Comparison of ENCODE assay signal across 28 cellular contexts in the genomic region with DNA sequence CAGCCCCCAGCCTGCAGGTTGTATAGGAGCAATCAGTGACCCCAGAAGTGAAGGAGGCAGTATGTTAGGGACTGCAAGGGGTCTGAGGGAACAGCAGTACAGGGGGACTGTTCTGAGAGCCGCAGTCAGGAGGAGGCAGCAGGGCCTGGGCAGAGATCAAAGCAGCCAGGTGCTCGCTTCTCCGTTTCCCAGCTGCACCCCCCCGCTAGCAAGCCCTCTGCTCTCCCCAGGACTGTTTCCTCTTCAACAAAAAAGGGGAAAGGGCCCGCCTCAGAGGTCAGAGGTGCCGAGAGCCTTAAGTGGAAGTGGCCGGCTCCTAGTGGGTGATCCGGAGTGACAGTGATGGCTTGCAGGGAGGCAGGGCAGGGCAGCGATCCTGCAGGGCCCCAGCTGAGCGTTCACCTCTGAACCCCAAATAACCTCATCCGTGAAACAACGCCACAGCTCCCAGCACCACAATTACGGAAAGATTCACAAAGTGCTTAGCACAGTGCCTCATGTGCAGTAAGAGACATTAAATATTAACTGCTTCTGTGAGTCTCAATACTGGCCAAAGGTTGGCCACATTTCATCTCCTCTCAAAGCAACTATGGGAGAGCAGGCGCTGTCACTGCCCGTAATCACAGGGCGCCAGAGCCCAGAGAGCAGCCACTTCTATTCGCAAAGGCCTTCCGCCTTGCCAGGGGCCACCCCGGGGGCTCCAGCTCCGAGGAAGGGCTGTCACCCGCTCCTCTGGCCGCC. TPM values are rescaled to one million over a fixed set of nuclear protein-coding genes. Genes with fewer than 3 reads are reported as not detected.
A peak's percentile ranks its signal among the peaks of the same experiment; 100 is the strongest.
DNase-seq lines count a peak whose midpoint lies in the region; ATAC-seq and TF ChIP-seq lines count a peak whose summit lies in the region.
"Had no signal": no experiment of that assay in that cellular context is flagged by ENCODE, and none has a peak within 500 bp of the region (broad histone marks: within the 10 kb centered on the region; RNA-seq: fewer than 3 reads in every experiment).

No MANE protein-coding gene starts in this region.

- peaks cover 8% of the 10 kb centered on the region; the same call in 1 of the 2 replicates for H4K20me1 ChIP-seq in SU-DHL-6 (ENCODE audit: low read depth, low read length)

- no peaks in the 10 kb centered on the region for H3K27me3 Mint-ChIP-seq in naive thymus-derived CD4-positive, alpha-beta T cell
- H3K27me3 Mint-ChIP-seq: activated CD4-positive, alpha-beta T cell treated with anti-CD3 and anti-CD28 coated beads for 36 hours; activated T-cell treated with anti-CD3 and anti-CD28 coated beads, Interleukin-2, amount 50 U/mL, for 24 hours had no signal

- H3K4me1 Mint-ChIP-seq in naive thymus-derived CD4-positive, alpha-beta T cell = peaks cover 10 to 36% (median 26%) of the 10 kb centered on the region in 7 donors
- H3K4me1 Mint-ChIP-seq: neural crest cell had no signal

- H3K4me1 ChIP-seq in heart right ventricle = no peaks in the 10 kb centered on the region
- peaks cover 0 to 6% of the 10 kb centered on the region in 2 donors for H3K4me1 ChIP-seq in naive thymus-derived CD4-positive, alpha-beta T cell (ENCODE audit: control insufficient read depth in 2 of 2, insufficient read depth in 2 of 2, low read length in 2 of 2)
- peaks cover 0 to 3% (median under 1%) of the 10 kb centered on the region in 4 donors for H3K4me1 ChIP-seq in upper lobe of left lung
- H3K4me1 ChIP-seq: BE2C, body of pancreas, sigmoid colon, testis had no signal

- peaks cover 22% of the 10 kb centered on the region for H3F3A ChIP-seq in SU-DHL-6 (ENCODE audit: insufficient read depth)

- no peak overlapping the region for H2AFZ ChIP-seq in SU-DHL-6 (ENCODE audit: low read depth, low read length, severe bottlenecking)

- H3K9me3 Mint-ChIP-seq in naive thymus-derived CD4-positive, alpha-beta T cell = no peaks in the 10 kb centered on the region
- H3K9me3 Mint-ChIP-seq: activated T-cell treated with anti-CD3 and anti-CD28 coated beads, Interleukin-2, amount 50 U/mL, for 24 hours; neural crest cell had no signal

- peaks cover 3 to 46% (median 17%) of the 10 kb centered on the region in 5 donors for H3K36me3 Mint-ChIP-seq in naive thymus-derived CD4-positive, alpha-beta T cell

- peak overlapping the region in 5 of 9 donors; percentile 54 to 82 (median 78) for H3K27ac Mint-ChIP-seq in naive thymus-derived CD4-positive, alpha-beta T cell

- H3K9me2 ChIP-seq in SU-DHL-6 (replicated peaks; ENCODE audit: insufficient read depth, low read length) = no peaks in the 10 kb centered on the region

- WGBS in heart right ventricle, 2 donors = 84 to 88% methylated on average over 22 of the region's 22 CpGs
- 86 to 96% methylated on average over 18 to 22 of the region's 22 CpGs for WGBS in upper lobe of left lung, 2 donors

- peaks cover 4 to 89% (median 69%) of the 10 kb centered on the region in 9 donors for H3K36me3 ChIP-seq in heart right ventricle
- H3K36me3 ChIP-seq in SU-DHL-6 (ENCODE audit: low read length) = peaks cover 20% of the 10 kb centered on the region
- peaks cover 16 to 96% (median 44%) of the 10 kb centered on the region in 3 experiments for H3K36me3 ChIP-seq in naive thymus-derived CD4-positive, alpha-beta T cell (ENCODE audit: control insufficient read depth in 2 of 3, insufficient read depth in 3 of 3, low read length in 3 of 3)
- H3K36me3 ChIP-seq in upper lobe of left lung = peaks cover 47 to 100% (median 89%) of the 10 kb centered on the region in 4 donors

- H3K9me3 ChIP-seq in heart right ventricle (no peaks in the 10 kb centered on the region), SU-DHL-6 (ENCODE audit: insufficient read depth, low read length) (no peaks in the 10 kb centered on the region), upper lobe of left lung (no peaks in the 10 kb centered on the region)
- no peaks in the 10 kb centered on the region for H3K9me3 ChIP-seq in naive thymus-derived CD4-positive, alpha-beta T cell (ENCODE audit: control insufficient read depth in 2 of 3, low read length in 3 of 3)
- H3K9me3 ChIP-seq: BE2C, body of pancreas, sigmoid colon, testis had no signal

- peak overlapping the region; percentile 42 for H3K4me2 ChIP-seq in SU-DHL-6 (ENCODE audit: low read depth, low read length, poor library complexity, severe bottlenecking)

- H3K27me3 ChIP-seq in heart right ventricle (no peaks in the 10 kb centered on the region), SU-DHL-6 (ENCODE audit: low read length) (no peaks in the 10 kb centered on the region), upper lobe of left lung (no peaks in the 10 kb centered on the region)
- no peaks in the 10 kb centered on the region for H3K27me3 ChIP-seq in naive thymus-derived CD4-positive, alpha-beta T cell (ENCODE audit: control insufficient read depth in 2 of 2, insufficient read depth in 2 of 2, low read length in 2 of 2)
- H3K27me3 ChIP-seq: BE2C, body of pancreas, sigmoid colon, testis had no signal

- intact Hi-C loops in left ventricle myocardium superior (cut with micrococcal nuclease) = no loop called here
- intact Hi-C loops in heart right ventricle (cut with DNase I) = no loop called here
- intact Hi-C loops in naive thymus-derived CD4-positive, alpha-beta T cell (cut with micrococcal nuclease) = no loop called here

- H3K9ac ChIP-seq in SU-DHL-6 (ENCODE audit: low read length) = peak overlapping the region; percentile 36; the same call in 1 of the 2 replicates

- peaks cover 71% of the 10 kb centered on the region for H3K79me2 ChIP-seq in SU-DHL-6 (ENCODE audit: insufficient read depth, low read length)

- POLR2A ChIA-PET in naive thymus-derived CD4-positive, alpha-beta T cell (lab: Charles Lee) = interaction anchor here (1.2 kb wide), 1 partner anchor 20 kb away, joined by 3 read pairs; no protein-coding TSS in a partner anchor

- no peak for TF ChIP-seq POLR2A in upper lobe of left lung (IDR thresholded peaks at IDR 0.05)

- peak; percentile 20 for DNase-seq in left ventricle myocardium superior
- DNase-seq in heart right ventricle = no peak
- DNase-seq in naive thymus-derived CD4-positive, alpha-beta T cell = no peak
- DNase-seq in activated CD8-positive, alpha-beta memory T cell treated with anti-CD3 and anti-CD28 coated beads, Interleukin-2, amount 50 U/mL, for 48 hours = no peak
- DNase-seq in T-helper 9 cell = no peak
- DNase-seq in upper lobe of left lung = no peak
- DNase-seq: activated CD4-positive, alpha-beta T cell treated with anti-CD3 and anti-CD28 coated beads for 36 hours; activated CD8-positive, alpha-beta memory T cell treated with anti-CD3 and anti-CD28 coated beads for 24 hours; activated T-cell treated with anti-CD3 and anti-CD28 coated beads, Interleukin-2, amount 50 U/mL, for 24 hours; BE2C; body of pancreas; DMS53; GDM1; HCEC 1CT; KG1; NCI-H1417 treated with DMSO at 0.1 percent for 48 hours; NCI-H2107; OCI-M1; sigmoid colon; stimulated activated CD4-positive, alpha-beta T cell treated with anti-CD3 and anti-CD28 coated beads, Interleukin-15, amount 100 ng/mL, for 24 hours; stimulated activated naive CD8-positive, alpha-beta T cell treated with anti-CD3 and anti-CD28 coated beads, Interleukin-15, Interleukin-2, amounts not matched to agents 100 U/mL and 50 U/mL, for 24 hours; testis had no signal

- H3K4me3 Mint-ChIP-seq in naive thymus-derived CD4-positive, alpha-beta T cell = peak overlapping the region in 2 of 10 donors; percentile 50 to 58
- H3K4me3 Mint-ChIP-seq: activated CD4-positive, alpha-beta T cell treated with anti-CD3 and anti-CD28 coated beads for 36 hours; activated T-cell treated with anti-CD3 and anti-CD28 coated beads, Interleukin-2, amount 50 U/mL, for 24 hours; neural crest cell had no signal

- no peak for ATAC-seq in left ventricle myocardium superior
- ATAC-seq in heart right ventricle = no peak
- ATAC-seq in naive thymus-derived CD4-positive, alpha-beta T cell = no peak
- ATAC-seq in upper lobe of left lung (ENCODE audit: low FRiP score in 2 of 2) = no peak
- ATAC-seq: body of pancreas; Right ventricle myocardium inferior; stimulated activated naive CD8-positive, alpha-beta T cell treated with anti-CD3 and anti-CD28 coated beads, Interleukin-15, Interleukin-2, amounts not matched to agents 100 U/mL and 50 U/mL, for 24 hours had no signal

- no peak for TF ChIP-seq EP300 in upper lobe of left lung (IDR thresholded peaks at IDR 0.05)

- TF ChIP-seq CTCF in heart right ventricle (IDR thresholded peaks at IDR 0.05) = no peak
- TF ChIP-seq CTCF in SU-DHL-6 (IDR thresholded peaks at IDR 0.05; ENCODE audit: insufficient read depth, low read length, poor library complexity, severe bottlenecking) = no peak
- TF ChIP-seq CTCF in upper lobe of left lung (IDR thresholded peaks at IDR 0.05) = no peak

- no peak overlapping the region for H3K4me3 ChIP-seq in heart right ventricle
- no peak overlapping the region for H3K4me3 ChIP-seq in SU-DHL-6 (ENCODE audit: insufficient read depth, low read length, poor library complexity, severe bottlenecking)
- H3K4me3 ChIP-seq in naive thymus-derived CD4-positive, alpha-beta T cell (ENCODE audit: low read length) = no peak overlapping the region
- no peak overlapping the region for H3K4me3 ChIP-seq in upper lobe of left lung
- H3K4me3 ChIP-seq: body of pancreas, lung, sigmoid colon, testis had no signal

- H3K27ac ChIP-seq in heart right ventricle (no peak overlapping the region), SU-DHL-6 (ENCODE audit: low read depth, low read length) (peak overlapping the region; percentile 89), upper lobe of left lung (no peak overlapping the region)
- no peak overlapping the region for H3K27ac ChIP-seq in naive thymus-derived CD4-positive, alpha-beta T cell (ENCODE audit: low read depth, low read length)
- H3K27ac ChIP-seq: body of pancreas, sigmoid colon, testis had no signal

- CTCF ChIA-PET in naive thymus-derived CD4-positive, alpha-beta T cell (lab: Charles Lee) = interaction anchor here (0.8 to 1.3 kb wide), 2 partner anchors 86 to 170 kb away, joined by 3 read pairs; no protein-coding TSS in a partner anchor

RNA-seq across cellular contexts. Expression of a gene that starts 8.0 kb away (rescaled TPM):
- total RNA-seq in left ventricle myocardium superior = 31.5 TPM
- 10 to 100 TPM; 27.5 to 43.9 (median 32.5) TPM for total RNA-seq in heart right ventricle
- 10 to 100 TPM; 21.5 to 78.0 TPM for polyA plus RNA-seq in heart right ventricle
- total RNA-seq in naive thymus-derived CD4-positive, alpha-beta T cell = 100 to 1,000 TPM in 1 of 5 experiments, 10 to 100 TPM in 4; 64.9 to 104 (median 71.9) TPM
- polyA plus RNA-seq in naive thymus-derived CD4-positive, alpha-beta T cell = 10 to 100 TPM; 27.7 to 49.3 TPM
- total RNA-seq in upper lobe of left lung = 100 to 1,000 TPM; 135 to 311 (median 204) TPM

RNA-seq across cellular contexts. Expression of a gene that starts 42.1 kb away (rescaled TPM):
- not detected for total RNA-seq in left ventricle myocardium superior
- not detected for total RNA-seq in heart right ventricle
- polyA plus RNA-seq in heart right ventricle = not detected
- total RNA-seq in naive thymus-derived CD4-positive, alpha-beta T cell = 1 to 10 TPM in 3 of 5 experiments, under 1 TPM in 2; 0.13 to 3.3 (median 1.8) TPM
- under 1 TPM in 1 of 2 donors, not detected in 1; 0.23 TPM for polyA plus RNA-seq in naive thymus-derived CD4-positive, alpha-beta T cell
- under 1 TPM in 2 of 6 donors, not detected in 4; 0.06 to 0.07 TPM for total RNA-seq in upper lobe of left lung
- total RNA-seq: body of pancreas, cerebellum, endothelial cell of umbilical vein, lung, Right ventricle myocardium inferior, sigmoid colon had no signal
